38 cellular contexts compared by ENCODE assay signal in the genomic region with DNA sequence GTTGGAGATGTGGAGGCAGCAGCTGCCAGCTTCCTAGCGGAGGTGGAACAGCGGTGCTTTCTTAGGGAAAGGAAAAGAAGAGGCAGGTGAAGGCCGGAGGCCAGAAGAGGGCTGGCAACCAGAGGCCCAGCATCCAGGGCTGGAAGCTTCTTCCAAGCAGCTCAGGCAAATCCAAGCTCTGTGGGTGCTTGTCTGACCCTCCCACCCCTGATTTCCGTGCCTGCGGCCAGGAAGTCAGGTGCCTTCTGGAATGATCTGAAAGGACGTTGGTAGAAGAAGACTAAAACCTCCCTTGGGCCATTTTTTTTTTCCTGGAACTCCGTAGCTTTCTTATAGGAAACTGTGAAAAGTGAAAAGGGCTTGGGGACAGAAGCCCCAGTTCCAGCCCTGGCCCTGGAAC. TPM values are rescaled to one million over a fixed set of nuclear protein-coding genes. Genes with fewer than 3 reads are reported as not detected.
"Had no signal": no experiment of that assay in that cellular context is flagged by ENCODE, and none has a peak within 500 bp of the region (broad histone marks: within the 10 kb centered on the region; RNA-seq: fewer than 3 reads in every experiment).

No MANE protein-coding gene starts in this region.

- H3K27ac ChIP-seq: KMS-11 had no signal

- H3K36me3 ChIP-seq: MG63 had no signal

- H3K4me3 ChIP-seq: MG63 had no signal

- H3K9ac ChIP-seq: KMS-11 had no signal

- H3K4me2 ChIP-seq: KMS-11 had no signal

- H3K9me3 ChIP-seq: MG63 had no signal

- DNase-seq: Karpas-422, Kasumi-1, MG63, MM.1S, MV-4-11, NCI-H1048, NCI-H1092, NCI-H1092 treated with DMSO at 0.1 percent for 48 hours, NCI-H1105, NCI-H1105 treated with DMSO at 0.1 percent for 48 hours, NCI-H1417, NCI-H1417 treated with DMSO at 0.1 percent for 48 hours, NCI-H1436, NCI-H1436 treated with DMSO at 0.1 percent for 48 hours, NCI-H146, NCI-H1694, NCI-H1694 treated with DMSO at 0.1 percent for 48 hours, NCI-H187, NCI-H187 treated with DMSO at 0.1 percent for 48 hours, NCI-H1930, NCI-H2029, NCI-H2029 treated with DMSO at 0.1 percent for 48 hours, NCI-H2081, NCI-H2081 treated with DMSO at 0.1 percent for 48 hours, NCI-H2107, NCI-H2171, NCI-H2171 treated with DMSO at 0.1 percent for 48 hours, NCI-H2227 treated with DMSO at 0.1 percent for 48 hours, NCI-H226, NCI-H345, NCI-H446, NCI-H446 treated with DMSO at 0.1 percent for 48 hours, NCI-H510A had no signal

- H3K27me3 ChIP-seq: MG63 had no signal

RNA-seq across cellular contexts. Expression of gene GABRR1, which starts 33.1 kb away (rescaled TPM):
- total RNA-seq: LHCN-M2, M059J, MCF 10A, NCI-H460 had no signal
